ENCODE assay signal across 8 cellular contexts in genomic region chr1:160416369-160416768, GRCh38.
DNase-seq lines count a peak whose midpoint lies in the region; ATAC-seq, FAIRE-seq and TF ChIP-seq lines count a peak whose summit lies in the region.

No MANE protein-coding gene starts in this region.

- no peak overlapping the region for H3K4me3 ChIP-seq in RWPE2 (ENCODE audit: severe bottlenecking)

- peak; percentile 81 for ATAC-seq in RWPE2 (ENCODE audit: low read depth)
- no peak for ATAC-seq in GM21528 (IDR thresholded peaks at IDR 0.05; ENCODE audit: low FRiP score, unreplicated experiment)
- ATAC-seq in HG02588 (IDR thresholded peaks at IDR 0.05; ENCODE audit: unreplicated experiment): no peak

- FAIRE-seq in H54 (lab: Jason Lieb, UNC): no peak

- peaks cover 3% of the 10 kb centered on the region; the same call in 1 of the 2 replicates for H3K36me3 ChIP-seq in RWPE2 (ENCODE audit: low read depth)

- no peaks in the 10 kb centered on the region for H3K27me3 ChIP-seq in RWPE2 (ENCODE audit: insufficient read depth, poor library complexity, severe bottlenecking)

- DNase-seq in COR-L47 (lab: John Stamatoyannopoulos, UW): peak; percentile 15
- DNase-seq in H54 (ENCODE audit: insufficient read length, low spot score): peak; percentile 61
- no peak for DNase-seq in RWPE2 (ENCODE audit: low spot score)
- peak; percentile 31 for DNase-seq in iris pigment epithelial cell (ENCODE audit: low read depth)
- DNase-seq in T-helper 2 cell: no peak
- no peak for DNase-seq in GM19240 (ENCODE audit: insufficient read length, low spot score)

- no peak for TF ChIP-seq POLR2A in H54 (IDR thresholded peaks at IDR 0.05; ENCODE audit: low read depth, low read length)

- no peak overlapping the region for H3K27ac ChIP-seq in RWPE2 (ENCODE audit: poor library complexity, severe bottlenecking)

- peaks cover 10% of the 10 kb centered on the region for H3K4me1 ChIP-seq in RWPE2 (ENCODE audit: insufficient read depth, poor library complexity, severe bottlenecking)

- H3K9me3 ChIP-seq in RWPE2 (ENCODE audit: severe bottlenecking): no peaks in the 10 kb centered on the region

- peak; percentile 71 for TF ChIP-seq CTCF in RWPE2 (IDR thresholded peaks at IDR 0.05; ENCODE audit: poor library complexity, severe bottlenecking)

Comparison
In these comparisons a context has a peak if more than half of its experiments do, and no peak if none do; other contexts are left out.
1. DNase-seq: peak in COR-L47 (single experiment), H54 (single experiment) and iris pigment epithelial cell (single experiment); none in RWPE2 (single experiment), T-helper 2 cell (0 of 5) and GM19240 (single experiment).